Comparison of ENCODE assay signal across 10 cellular contexts in the genomic region with DNA sequence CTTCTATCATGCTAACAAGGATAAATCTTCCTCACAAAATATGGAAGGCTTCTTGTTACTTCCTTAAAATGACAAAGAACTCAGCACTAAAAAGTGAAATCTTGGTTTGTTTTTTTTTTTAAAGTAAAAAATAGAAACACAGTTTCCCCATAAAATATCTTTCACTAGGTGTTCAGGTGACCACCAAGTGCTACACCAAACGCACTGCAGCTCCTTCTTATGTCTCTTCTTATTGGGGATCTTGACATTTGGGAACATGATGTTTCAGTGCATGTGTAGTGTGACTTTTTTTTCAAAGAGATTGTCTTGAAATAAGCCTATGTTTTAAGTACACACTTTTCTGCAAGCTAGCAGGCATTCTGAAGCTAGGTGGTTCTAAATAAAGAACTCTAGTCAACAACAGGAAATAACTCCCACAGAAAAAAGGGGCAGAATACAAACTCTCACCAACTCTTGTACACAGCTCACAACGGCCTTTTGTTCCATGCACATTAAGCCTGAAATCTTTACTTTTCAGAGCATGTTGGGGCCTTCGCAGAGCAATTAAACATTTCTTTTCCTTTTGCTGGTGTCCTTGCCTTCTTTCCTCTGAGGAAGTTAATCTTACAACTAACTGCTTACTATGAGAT. TPM values are rescaled to one million over a fixed set of nuclear protein-coding genes. Genes with fewer than 3 reads are reported as not detected.
DNase-seq lines count a peak whose midpoint lies in the region; ATAC-seq lines count a peak whose summit lies in the region.
"Had no signal": no experiment of that assay in that cellular context is flagged by ENCODE, and none has a peak within 500 bp of the region (broad histone marks: within the 10 kb centered on the region; RNA-seq: fewer than 3 reads in every experiment).

No MANE protein-coding gene starts in this region.

- peaks cover 23% of the 10 kb centered on the region for H3K4me1 ChIP-seq in CD4-positive, CD25-positive, alpha-beta regulatory T cell (ENCODE audit: control insufficient read depth, insufficient read depth, low read length, poor library complexity, severe bottlenecking)
- H3K4me1 ChIP-seq: Caco-2 had no signal

- H3K36me3 ChIP-seq in CD4-positive, CD25-positive, alpha-beta regulatory T cell (ENCODE audit: control insufficient read depth, insufficient read depth, low read length), result no peaks in the 10 kb centered on the region
- H3K36me3 ChIP-seq: SJSA1 had no signal

- H3K27ac ChIP-seq in CD4-positive, CD25-positive, alpha-beta regulatory T cell (ENCODE audit: insufficient read depth, low read length, poor library complexity, severe bottlenecking), result peak overlapping the region; percentile 56
- H3K27ac ChIP-seq: SJSA1 had no signal

- ATAC-seq in CD4-positive, CD25-positive, alpha-beta regulatory T cell (ENCODE audit: low read depth in 2 of 2), result peak; percentile 68 to 75
- peak; percentile 57 for ATAC-seq in GM19025 (IDR thresholded peaks at IDR 0.05; ENCODE audit: low read depth, unreplicated experiment)
- peak; percentile 64 for ATAC-seq in HG03354 (IDR thresholded peaks at IDR 0.05; ENCODE audit: poor library complexity, severe bottlenecking, unreplicated experiment)
- ATAC-seq in central memory CD8-positive, alpha-beta T cell (replicated peaks; ENCODE audit: extremely low read depth, poor library complexity, severe bottlenecking), result no peak
- ATAC-seq in HG03175 (IDR thresholded peaks at IDR 0.05; ENCODE audit: unreplicated experiment), result no peak

- H3K27me3 Mint-ChIP-seq in CD4-positive, CD25-positive, alpha-beta regulatory T cell, result no peaks in the 10 kb centered on the region
- H3K27me3 Mint-ChIP-seq in central memory CD8-positive, alpha-beta T cell, result no peaks in the 10 kb centered on the region

- H3K9me3 Mint-ChIP-seq in CD4-positive, CD25-positive, alpha-beta regulatory T cell, result no peaks in the 10 kb centered on the region
- H3K9me3 Mint-ChIP-seq in central memory CD8-positive, alpha-beta T cell, result no peaks in the 10 kb centered on the region

- H3K27me3 ChIP-seq in CD4-positive, CD25-positive, alpha-beta regulatory T cell (ENCODE audit: control insufficient read depth, insufficient read depth, low read length), result no peaks in the 10 kb centered on the region
- H3K27me3 ChIP-seq: SJSA1 had no signal

- peaks cover 28 to 35% (median 33%) of the 10 kb centered on the region in 4 donors for H3K4me1 Mint-ChIP-seq in CD4-positive, CD25-positive, alpha-beta regulatory T cell
- H3K4me1 Mint-ChIP-seq in central memory CD8-positive, alpha-beta T cell, result peaks cover 25% of the 10 kb centered on the region

- H3K36me3 Mint-ChIP-seq in CD4-positive, CD25-positive, alpha-beta regulatory T cell, result peaks cover 7% of the 10 kb centered on the region
- H3K36me3 Mint-ChIP-seq in central memory CD8-positive, alpha-beta T cell (ENCODE audit: insufficient read depth), result no peaks in the 10 kb centered on the region

- peak overlapping the region; percentile 78 for H3K4me3 ChIP-seq in CD4-positive, CD25-positive, alpha-beta regulatory T cell (ENCODE audit: low read depth, low read length)
- H3K4me3 ChIP-seq: SJSA1 had no signal

- H3K4me3 Mint-ChIP-seq in CD4-positive, CD25-positive, alpha-beta regulatory T cell, result peak overlapping the region; percentile 26 to 63 (median 48)
- H3K4me3 Mint-ChIP-seq in central memory CD8-positive, alpha-beta T cell, result peak overlapping the region; percentile 44

- peak overlapping the region; percentile 76 to 96 (median 93) for H3K27ac Mint-ChIP-seq in CD4-positive, CD25-positive, alpha-beta regulatory T cell
- peak overlapping the region; percentile 49 for H3K27ac Mint-ChIP-seq in central memory CD8-positive, alpha-beta T cell (ENCODE audit: low read depth)

- DNase-seq in CD4-positive, CD25-positive, alpha-beta regulatory T cell, result peak in 1 of 3 donors; percentile 63
- no peak for DNase-seq in central memory CD8-positive, alpha-beta T cell (ENCODE audit: low spot score in 2 of 2)
- no peak for DNase-seq in AG20443 (ENCODE audit: low spot score)
- no peak for DNase-seq in SKM-1 treated with dmso at 0.1 percent for 144 hours (lab: John Stamatoyannopoulos, UW; ENCODE audit: unreplicated experiment)
- no peak for DNase-seq in A172 (ENCODE audit: low spot score)
- DNase-seq: Caco-2 had no signal

- no peaks in the 10 kb centered on the region for H3K9me3 ChIP-seq in CD4-positive, CD25-positive, alpha-beta regulatory T cell (ENCODE audit: control insufficient read depth in 2 of 2, low read length in 2 of 2)
- H3K9me3 ChIP-seq: Caco-2, SJSA1 had no signal

RNA-seq across cellular contexts. Expression of a gene that starts 13.2 kb away (rescaled TPM):
- 33.5 TPM for total RNA-seq in CD4-positive, CD25-positive, alpha-beta regulatory T cell
- 1 to 10 TPM; 4.2 to 7.5 (median 5.7) TPM for polyA plus RNA-seq in CD4-positive, CD25-positive, alpha-beta regulatory T cell
- 6.4 and 10.3 TPM in 2 replicates for total RNA-seq in A172 (2014; rRNA removed; shearing (Covaris generic))

Comparison
In these comparisons a context has a peak if more than half of its experiments do, and no peak if none do; other contexts are left out.
1. ATAC-seq: peak in CD4-positive, CD25-positive, alpha-beta regulatory T cell (2 of 2), GM19025 (single experiment) and HG03354 (single experiment); none in central memory CD8-positive, alpha-beta T cell (single experiment) and HG03175 (single experiment).